ENCODE assay signal across 8 cellular contexts in the genomic region with DNA sequence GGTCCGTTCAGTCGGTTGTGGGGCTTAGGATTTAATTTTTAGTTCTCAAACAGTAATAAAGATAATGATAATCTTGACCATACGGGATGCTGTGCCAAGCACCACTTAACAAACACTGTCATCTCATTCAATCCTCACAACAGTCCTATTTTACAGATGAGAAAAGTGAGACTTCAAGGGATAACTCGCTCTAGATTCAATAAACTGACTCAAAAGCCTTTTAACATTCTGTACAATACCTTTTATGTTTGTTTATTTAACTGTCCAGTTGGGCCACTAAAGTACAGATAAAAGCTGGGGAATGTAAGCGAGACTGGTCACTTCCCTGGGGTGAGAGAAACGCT. TPM values are rescaled to one million over a fixed set of nuclear protein-coding genes. Genes with fewer than 3 reads are reported as not detected.
DNase-seq lines count a peak whose midpoint lies in the region; TF ChIP-seq lines count a peak whose summit lies in the region.

No MANE protein-coding gene starts in this region.

- H3K14ac ChIP-seq in H9 (ENCODE audit: insufficient read depth, low read length): no peak overlapping the region

- H2BK20ac ChIP-seq in H9 (ENCODE audit: low read depth, low read length, poor library complexity, severe bottlenecking): no peak overlapping the region

- H4K91ac ChIP-seq in H9 (ENCODE audit: insufficient read length, low read depth, low read length): no peak overlapping the region

- H3K79me1 ChIP-seq in H9 (ENCODE audit: insufficient read depth, low read depth, low read length, poor library complexity, severe bottlenecking): no peaks in the 10 kb centered on the region

- no peak overlapping the region for H3K18ac ChIP-seq in H9 (ENCODE audit: insufficient read length, low read depth, low read length)

- H3K4me1 ChIP-seq in H9 (ENCODE audit: insufficient read depth, low read length): no peaks in the 10 kb centered on the region; the same call in 1 of the 2 replicates
- no peaks in the 10 kb centered on the region for H3K4me1 ChIP-seq in iPS DF 6.9 (ENCODE audit: control insufficient read depth, insufficient read depth, low read length)
- H3K4me1 ChIP-seq in spleen: peaks cover 3 to 26% (median 21%) of the 10 kb centered on the region in 6 donors

- H3K4me1 Mint-ChIP-seq in H9: peaks cover 32 to 44% of the 10 kb centered on the region in 2 experiments

- no peak overlapping the region for H4K5ac ChIP-seq in H9 (ENCODE audit: insufficient read length, low read depth, low read length)

- H3K27me3 Mint-ChIP-seq in H9 (ENCODE audit: low read depth): peaks cover 30% of the 10 kb centered on the region

- no peaks in the 10 kb centered on the region for H3K79me2 ChIP-seq in H9 (ENCODE audit: insufficient read depth, low read length)

- no peaks in the 10 kb centered on the region for H3K9me3 Mint-ChIP-seq in H9

- H3K36me3 ChIP-seq in iPS DF 6.9 (ENCODE audit: control insufficient read depth, insufficient read depth, low read length) (no peaks in the 10 kb centered on the region), spleen (no peaks in the 10 kb centered on the region)

- no peak for TF ChIP-seq POLR2A in spleen (IDR thresholded peaks at IDR 0.05)

- H3K27ac ChIP-seq in H9 (ENCODE audit: insufficient read length, low read depth, low read length) (no peak overlapping the region), iPS DF 6.9 (ENCODE audit: low read length) (no peak overlapping the region), spleen (peak overlapping the region in 5 of 8 donors; percentile 67 to 84 (median 81))

- H2BK5ac ChIP-seq in H9 (ENCODE audit: insufficient read length, low read length): no peak overlapping the region

- H3K27ac Mint-ChIP-seq in H9: peak overlapping the region in 2 of 3 experiments; percentile 47 to 95; a peak in 3 of 7 replicates

- peaks cover 12% of the 10 kb centered on the region for H3K23me2 ChIP-seq in H9 (ENCODE audit: insufficient read length, low read depth, low read length, poor library complexity, severe bottlenecking)

- intact Hi-C loops in spleen (cut with DNase I; ENCODE audit: low total_unique reads): no loop called here

- H2BK120ac ChIP-seq in H9 (ENCODE audit: low read depth, low read length, poor library complexity, severe bottlenecking): no peak overlapping the region

- peak overlapping the region; percentile 78 for H3K4me2 ChIP-seq in H9 (ENCODE audit: insufficient read depth, insufficient read length, low read length)

- no peak overlapping the region for H3K23ac ChIP-seq in H9 (ENCODE audit: insufficient read length, low read depth, low read length)

- DNase-seq in H9: no peak
- no peak for DNase-seq in iPS DF 6.9 (ENCODE audit: low read depth, low spot score)
- no peak for DNase-seq in spleen
- DNase-seq in nucleus accumbens (lab: John Stamatoyannopoulos, UW): no peak
- no peak for DNase-seq in AG08395 (ENCODE audit: low spot score)
- no peak for DNase-seq in NCI-H69 (lab: John Stamatoyannopoulos, UW)
- no peak for DNase-seq in NCI-H1694 (lab: John Stamatoyannopoulos, UW)

- H3K4me3 ChIP-seq in WI38 (ENCODE audit: low read depth, low read length): peak overlapping the region; percentile 86
- peak overlapping the region; percentile 69; the same call in 1 of the 2 replicates for H3K4me3 ChIP-seq in iPS DF 6.9 (ENCODE audit: low read length)
- peak overlapping the region; percentile 69 to 95 (median 78) for H3K4me3 ChIP-seq in spleen

- no peak overlapping the region for H2BK15ac ChIP-seq in H9 (ENCODE audit: low read depth, low read length)

- no peak overlapping the region for H3K4ac ChIP-seq in H9 (ENCODE audit: low read depth, low read length)

- peak overlapping the region; percentile 32 for H2AFZ ChIP-seq in H9 (ENCODE audit: low read length)

- no peaks in the 10 kb centered on the region for H4K20me1 ChIP-seq in H9 (ENCODE audit: control insufficient read depth, insufficient read depth, insufficient read length)

- H3K9me3 ChIP-seq in H9 (ENCODE audit: control insufficient read depth, low read depth, low read length) (no peaks in the 10 kb centered on the region), iPS DF 6.9 (ENCODE audit: control insufficient read depth, insufficient read depth, low read length) (no peaks in the 10 kb centered on the region), spleen (no peaks in the 10 kb centered on the region)

- no CpG with 5 or more reads among the region's 6 CpGs for WGBS in H9 (ENCODE audit: extremely low coverage, insufficient read length, low lambda C conversion rate)
- no CpG with 5 or more reads among the region's 6 CpGs for WGBS in iPS DF 6.9 (ENCODE audit: insufficient coverage, insufficient read length)
- WGBS in spleen, 5 donors: 14 to 24% (median 22%) methylated on average over 6 of the region's 6 CpGs

- no peak overlapping the region for H2AK5ac ChIP-seq in H9 (ENCODE audit: insufficient read length, low read length)

- H3K56ac ChIP-seq in H9 (ENCODE audit: insufficient read length, low read depth, low read length): no peak overlapping the region

- H3K9ac ChIP-seq in H9 (ENCODE audit: extremely low read depth, insufficient read length, low read length): peak overlapping the region; percentile 69

- no peaks in the 10 kb centered on the region; a peak in 1 of 7 replicates for H3K36me3 Mint-ChIP-seq in H9 (ENCODE audit: insufficient read depth in 1 of 3, low read depth in 3 of 3)

- no peak overlapping the region for H4K8ac ChIP-seq in H9 (replicated peaks; ENCODE audit: insufficient read length, low read depth, low read length)

- H2BK12ac ChIP-seq in H9 (ENCODE audit: insufficient read length, low read depth, low read length): no peak overlapping the region

- H3K4me3 Mint-ChIP-seq in H9: peak overlapping the region; percentile 84 to 94

- H3T11ph ChIP-seq in H9 (ENCODE audit: low read length): no peak overlapping the region

- H3K27me3 ChIP-seq in H9 (ENCODE audit: insufficient read depth, low read length) (no peaks in the 10 kb centered on the region), iPS DF 6.9 (ENCODE audit: control insufficient read depth, insufficient read depth, low read length) (no peaks in the 10 kb centered on the region), spleen (replicated peaks in 1 of 7) (peaks cover 0 to 25% (median 0%) of the 10 kb centered on the region in 7 donors)

- TF ChIP-seq CTCF in H9 (conservative IDR thresholded peaks at IDR 0.05) (no peak), WI38 (IDR thresholded peaks at IDR 0.05; ENCODE audit: low read depth, low read length) (no peak), spleen (IDR thresholded peaks at IDR 0.05 in 8 of 11, conservative IDR thresholded peaks at IDR 0.05 in 3 of 11) (no peak)

RNA-seq across cellular contexts. Expression of gene CFAP69, which starts 0.4 kb away (rescaled TPM):
- total RNA-seq in H9 (2021) (2.5 and 2.9 TPM in 2 replicates), spleen (10 to 100 TPM in 2 of 7 donors, 1 to 10 TPM in 5; 5.2 to 15.8 (median 7.7) TPM)
- 1 to 10 TPM; 1.0 to 8.3 (median 4.0) TPM for polyA plus RNA-seq in spleen

RNA-seq across cellular contexts. Expression of gene STEAP2, which starts 33.0 kb away (rescaled TPM):
- total RNA-seq in H9 (2021) (6.6 and 6.7 TPM in 2 replicates), spleen (10 to 100 TPM in 2 of 7 donors, 1 to 10 TPM in 5; 4.8 to 15.8 (median 6.6) TPM)
- polyA plus RNA-seq in spleen: 1 to 10 TPM in 2 of 3 donors, under 1 TPM in 1; 0.65 to 1.4 (median 1.1) TPM

Comparison
In these comparisons a context has a peak if more than half of its experiments do, and no peak if none do; other contexts are left out.
1. H3K27ac ChIP-seq: peak in spleen (5 of 8); none in H9 (single experiment) and iPS DF 6.9 (single experiment).
2. Peak in every context shown above with its lines, with median percentiles within 50 percentile points of each other: H3K4me3 ChIP-seq.